29 cellular contexts compared by ENCODE assay signal in the genomic region with DNA sequence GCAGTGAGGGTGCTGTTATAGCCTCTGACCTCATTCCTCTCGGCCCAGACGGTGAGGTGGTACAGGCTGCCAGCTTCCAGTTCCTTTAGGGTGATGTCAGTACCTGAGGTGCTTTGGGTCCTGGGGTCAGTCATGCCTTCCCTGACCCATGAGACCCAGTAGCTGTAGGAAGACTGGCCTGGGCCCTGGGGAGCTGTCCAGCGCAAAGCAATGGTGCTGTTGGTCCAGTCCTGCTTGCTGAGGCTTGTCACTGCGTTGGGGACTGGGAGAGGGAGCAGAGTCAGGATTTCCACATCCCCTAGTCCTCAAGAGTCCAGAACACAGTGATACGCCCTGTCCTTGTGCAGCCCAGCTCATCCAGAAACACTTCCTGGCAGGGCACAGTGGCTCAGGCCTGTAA. TPM values are rescaled to one million over a fixed set of nuclear protein-coding genes. Genes with fewer than 3 reads are reported as not detected.
"Had no signal": no experiment of that assay in that cellular context is flagged by ENCODE, and none has a peak within 500 bp of the region (broad histone marks: within the 10 kb centered on the region; RNA-seq: fewer than 3 reads in every experiment).

No MANE protein-coding gene starts in this region.

- H3K4me1 ChIP-seq: heart left ventricle, left ventricle myocardium inferior, psoas muscle, stomach, transverse colon had no signal

- H3K36me3 ChIP-seq: heart left ventricle, left ventricle myocardium inferior, thoracic aorta had no signal

- H3K9me3 ChIP-seq: heart left ventricle, left ventricle myocardium inferior, psoas muscle, stomach, thoracic aorta, transverse colon had no signal

- H3K27me3 ChIP-seq: dorsolateral prefrontal cortex, heart left ventricle, transverse colon had no signal

- ATAC-seq: esophagus mucosa; heart left ventricle; natural killer cell treated with Interleukin-12 subunit alpha and Interleukin-12 subunit beta and Interleukin-15 and Interleukin-18, amount 100 ng/mL, for 72 hours; psoas muscle; sciatic nerve; stimulated activated naive B cell treated with anti-CD40 and anti-IgM and Interleukin-4, amounts not matched to agents 10 μg/mL and 1 μg/mL and 100 μg/mL, for 72 hours had no signal

- H3K27ac ChIP-seq: dorsolateral prefrontal cortex, heart left ventricle, left ventricle myocardium inferior, psoas muscle, stomach, thoracic aorta, transverse colon had no signal

- FAIRE-seq: endometrium, frontal cortex, keratinocyte had no signal

- H3K4me3 ChIP-seq: dorsolateral prefrontal cortex, heart left ventricle, left ventricle myocardium inferior, lung, psoas muscle, stomach, thoracic aorta, transverse colon had no signal

- DNase-seq: cortex of kidney; dorsolateral prefrontal cortex; effector CD8-positive, alpha-beta T cell; hypothalamus; left ventricle myocardium inferior; mesenchymal stem cell; midbrain; psoas muscle; retina; stimulated activated CD4-positive, alpha-beta T cell treated with anti-CD3 and anti-CD28 coated beads, Interleukin-2, amount 100 ng/mL, for 24 hours; stimulated activated CD4-positive, alpha-beta T cell treated with anti-CD3 and anti-CD28 coated beads, Interleukin-4, amount 100 ng/mL, for 4 hours; stimulated activated naive B cell treated with anti-CD40 and anti-IgM and Interleukin-4, amounts not matched to agents 10 μg/mL and 1 μg/mL and 100 μg/mL, for 72 hours; stomach; substantia nigra; transverse colon had no signal

RNA-seq across cellular contexts. Expression of gene SYT5, which starts 18.6 kb away (rescaled TPM):
- total RNA-seq: esophagus mucosa; left ventricle myocardium inferior; natural killer cell treated with Interleukin-12 subunit alpha and Interleukin-12 subunit beta and Interleukin-15 and Interleukin-18, amount 100 ng/mL, for 72 hours; osteoblast; psoas muscle; sciatic nerve; skeletal muscle tissue; thoracic aorta; ureter had no signal
- polyA plus RNA-seq: heart left ventricle had no signal

RNA-seq across cellular contexts. Expression of gene DNAAF3, which starts 32.2 kb away (rescaled TPM):
- total RNA-seq: frontal cortex; natural killer cell treated with Interleukin-12 subunit alpha and Interleukin-12 subunit beta and Interleukin-15 and Interleukin-18, amount 100 ng/mL, for 72 hours; psoas muscle; skeletal muscle tissue; thoracic aorta had no signal

RNA-seq across cellular contexts. Expression of gene TNNI3, which starts 41.1 kb away (rescaled TPM):
- total RNA-seq: esophagus mucosa; fibroblast of lung; glomerular endothelial cell; natural killer cell treated with Interleukin-12 subunit alpha and Interleukin-12 subunit beta and Interleukin-15 and Interleukin-18, amount 100 ng/mL, for 72 hours; osteoblast; sciatic nerve; stomach; thoracic aorta; transverse colon; ureter had no signal
- polyA plus RNA-seq: fibroblast of lung had no signal
